19 cellular contexts compared by ENCODE assay signal in genomic region chr17:29102741-29103181, GRCh38. TPM values are rescaled to one million over a fixed set of nuclear protein-coding genes. Genes with fewer than 3 reads are reported as not detected.
DNase-seq lines count a peak whose midpoint lies in the region; ATAC-seq, FAIRE-seq and TF ChIP-seq lines count a peak whose summit lies in the region.
"Had no signal": no experiment of that assay in that cellular context is flagged by ENCODE, and none has a peak within 500 bp of the region (broad histone marks: within the 10 kb centered on the region; RNA-seq: fewer than 3 reads in every experiment).

No MANE protein-coding gene starts in this region.

- H3K79me2 ChIP-seq in keratinocyte (ENCODE audit: control insufficient read depth, insufficient read depth, low read length), result no peaks in the 10 kb centered on the region

- H4K20me1 ChIP-seq in keratinocyte (ENCODE audit: control insufficient read depth, extremely low read depth, insufficient read depth, low read length), result no peaks in the 10 kb centered on the region

- no peaks in the 10 kb centered on the region for H3K9me3 Mint-ChIP-seq in activated T-helper 17 cell treated with anti-CD3 and anti-CD28 coated beads, Interleukin-2, amount 50 U/mL, for 72 hours
- H3K9me3 Mint-ChIP-seq in stimulated activated effector memory CD8-positive, alpha-beta T cell treated with anti-CD3 and anti-CD28 coated beads, Interleukin-12 subunit alpha, Interleukin-12 subunit beta, amount 100 ng/mL, for 72 hours, result no peaks in the 10 kb centered on the region
- no peaks in the 10 kb centered on the region for H3K9me3 Mint-ChIP-seq in immature natural killer cell
- H3K9me3 Mint-ChIP-seq: activated naive CD8-positive, alpha-beta T cell treated with anti-CD3 and anti-CD28 coated beads, Interleukin-2, amount 50 U/mL, for 24 hours; activated T-cell treated with anti-CD3 and anti-CD28 coated beads, Interleukin-2, amount 50 U/mL, for 4 hours; stimulated activated naive B cell treated with anti-CD40 and anti-IgM and Interleukin-4, amounts not matched to agents 10 μg/mL and 1 μg/mL and 100 μg/mL, for 72 hours had no signal

- no peaks in the 10 kb centered on the region for H3K27me3 ChIP-seq in right atrium auricular region
- H3K27me3 ChIP-seq in keratinocyte (ENCODE audit: control insufficient read depth, extremely low read depth, insufficient read depth, low read length), result no peaks in the 10 kb centered on the region
- H3K27me3 ChIP-seq: transverse colon had no signal

- ATAC-seq in Right ventricle myocardium inferior, result peak; percentile 18
- no peak for ATAC-seq in activated T-helper 17 cell treated with anti-CD3 and anti-CD28 coated beads, Interleukin-2, amount 50 U/mL, for 72 hours (replicated peaks)
- ATAC-seq in stimulated activated effector memory CD8-positive, alpha-beta T cell treated with anti-CD3 and anti-CD28 coated beads, Interleukin-12 subunit alpha, Interleukin-12 subunit beta, amount 100 ng/mL, for 72 hours, result no peak
- no peak for ATAC-seq in GM21786 (IDR thresholded peaks at IDR 0.05; ENCODE audit: unreplicated experiment)
- ATAC-seq: activated naive CD8-positive, alpha-beta T cell treated with anti-CD3 and anti-CD28 coated beads, Interleukin-2, amount 50 U/mL, for 24 hours; activated T-cell treated with anti-CD3 and anti-CD28 coated beads, Interleukin-2, amount 50 U/mL, for 4 hours; stimulated activated naive B cell treated with anti-CD40 and anti-IgM and Interleukin-4, amounts not matched to agents 10 μg/mL and 1 μg/mL and 100 μg/mL, for 72 hours had no signal

- H3K27ac Mint-ChIP-seq in activated T-helper 17 cell treated with anti-CD3 and anti-CD28 coated beads, Interleukin-2, amount 50 U/mL, for 72 hours, result peak overlapping the region; percentile 90
- H3K27ac Mint-ChIP-seq in stimulated activated effector memory CD8-positive, alpha-beta T cell treated with anti-CD3 and anti-CD28 coated beads, Interleukin-12 subunit alpha, Interleukin-12 subunit beta, amount 100 ng/mL, for 72 hours, result peak overlapping the region; percentile 83
- H3K27ac Mint-ChIP-seq in immature natural killer cell, result peak overlapping the region in 3 of 6 donors; percentile 2 to 79 (median 54)
- H3K27ac Mint-ChIP-seq: activated naive CD8-positive, alpha-beta T cell treated with anti-CD3 and anti-CD28 coated beads, Interleukin-2, amount 50 U/mL, for 24 hours had no signal

- no peak overlapping the region for H3K4me3 Mint-ChIP-seq in activated T-helper 17 cell treated with anti-CD3 and anti-CD28 coated beads, Interleukin-2, amount 50 U/mL, for 72 hours
- no peak overlapping the region for H3K4me3 Mint-ChIP-seq in stimulated activated effector memory CD8-positive, alpha-beta T cell treated with anti-CD3 and anti-CD28 coated beads, Interleukin-12 subunit alpha, Interleukin-12 subunit beta, amount 100 ng/mL, for 72 hours
- no peak overlapping the region for H3K4me3 Mint-ChIP-seq in immature natural killer cell
- H3K4me3 Mint-ChIP-seq: activated naive CD8-positive, alpha-beta T cell treated with anti-CD3 and anti-CD28 coated beads, Interleukin-2, amount 50 U/mL, for 24 hours; activated T-cell treated with anti-CD3 and anti-CD28 coated beads, Interleukin-2, amount 50 U/mL, for 4 hours; CD4-positive, alpha-beta memory T cell; stimulated activated naive B cell treated with anti-CD40 and anti-IgM and Interleukin-4, amounts not matched to agents 10 μg/mL and 1 μg/mL and 100 μg/mL, for 72 hours had no signal

- H3K9me1 ChIP-seq in keratinocyte (ENCODE audit: control insufficient read depth, extremely low read depth, insufficient read depth, low read length), result no peaks in the 10 kb centered on the region

- no peak for TF ChIP-seq CTCF in right atrium auricular region (IDR thresholded peaks at IDR 0.05)
- no peak for TF ChIP-seq CTCF in keratinocyte (optimal IDR thresholded peaks at IDR 0.05 in 1 of 3, IDR thresholded peaks at IDR 0.05 in 1 of 3, conservative IDR thresholded peaks at IDR 0.05 in 1 of 3; ENCODE audit: extremely low read depth in 1 of 3, insufficient read depth in 2 of 3, low read length in 3 of 3)

- FAIRE-seq in keratinocyte (lab: Jason Lieb, UNC), result peak; percentile 64

- intact Hi-C loops in Right ventricle myocardium inferior (cut with DNase I), result loop anchor here (2.0 kb wide), 1 partner anchor 30 kb away; no protein-coding TSS in a partner anchor

- no peak overlapping the region for H2AFZ ChIP-seq in keratinocyte (ENCODE audit: control insufficient read depth, low read length)

- H3K9me3 ChIP-seq in right atrium auricular region (no peaks in the 10 kb centered on the region), keratinocyte (ENCODE audit: control insufficient read depth, low read depth, low read length) (no peaks in the 10 kb centered on the region)
- H3K9me3 ChIP-seq: transverse colon had no signal

- DNase-seq in Right ventricle myocardium inferior (ENCODE audit: missing footprints) (no peak), right atrium auricular region (ENCODE audit: low spot score) (no peak), keratinocyte (ENCODE audit: low read depth, low spot score) (no peak), retina (no peak), immature natural killer cell (no peak)
- DNase-seq in stimulated activated effector memory CD8-positive, alpha-beta T cell treated with anti-CD3 and anti-CD28 coated beads, Interleukin-12 subunit alpha, Interleukin-12 subunit beta, amount 100 ng/mL, for 72 hours (ENCODE audit: low spot score in 2 of 2), result no peak
- DNase-seq: activated CD4-positive, alpha-beta T cell treated with anti-CD3 and anti-CD28 coated beads, Interleukin-2, amount 50 U/mL, for 4 hours; activated naive CD8-positive, alpha-beta T cell treated with anti-CD3 and anti-CD28 coated beads, Interleukin-2, amount 50 U/mL, for 24 hours; activated T-cell treated with anti-CD3 and anti-CD28 coated beads, Interleukin-2, amount 50 U/mL, for 4 hours; CD4-positive, alpha-beta memory T cell; cerebellar nuclear complex; KBM-7; NCI-H1417; nucleus accumbens; SHP77; stimulated activated naive B cell treated with anti-CD40 and anti-IgM and Interleukin-4, amounts not matched to agents 10 μg/mL and 1 μg/mL and 100 μg/mL, for 72 hours; transverse colon had no signal

- H3K4me3 ChIP-seq in right atrium auricular region, result no peak overlapping the region
- H3K4me3 ChIP-seq in keratinocyte (ENCODE audit: control insufficient read depth in 2 of 3, extremely low read depth in 1 of 3, insufficient read depth in 2 of 3, low read depth in 1 of 3, low read length in 3 of 3), result no peak overlapping the region
- H3K4me3 ChIP-seq: transverse colon had no signal

- dilution Hi-C loops in keratinocyte (cut with MboI; ENCODE audit: extremely low pct_ligation_motif_present, low sequenced_read_pairs), result no loop called here

- H3K27me3 Mint-ChIP-seq in activated T-helper 17 cell treated with anti-CD3 and anti-CD28 coated beads, Interleukin-2, amount 50 U/mL, for 72 hours, result no peaks in the 10 kb centered on the region
- H3K27me3 Mint-ChIP-seq in immature natural killer cell (ENCODE audit: low read depth in 3 of 3), result peaks cover 0 to 4% (median 0%) of the 10 kb centered on the region in 3 donors
- H3K27me3 Mint-ChIP-seq: activated naive CD8-positive, alpha-beta T cell treated with anti-CD3 and anti-CD28 coated beads, Interleukin-2, amount 50 U/mL, for 24 hours; CD4-positive, alpha-beta memory T cell; stimulated activated naive B cell treated with anti-CD40 and anti-IgM and Interleukin-4, amounts not matched to agents 10 μg/mL and 1 μg/mL and 100 μg/mL, for 72 hours had no signal

- H3K4me2 ChIP-seq in keratinocyte (ENCODE audit: control insufficient read depth, extremely low read depth, insufficient read depth, low read depth, low read length), result peak overlapping the region; percentile 0

- peaks cover 15% of the 10 kb centered on the region for H3K4me1 Mint-ChIP-seq in activated T-helper 17 cell treated with anti-CD3 and anti-CD28 coated beads, Interleukin-2, amount 50 U/mL, for 72 hours
- peaks cover 19% of the 10 kb centered on the region for H3K4me1 Mint-ChIP-seq in stimulated activated effector memory CD8-positive, alpha-beta T cell treated with anti-CD3 and anti-CD28 coated beads, Interleukin-12 subunit alpha, Interleukin-12 subunit beta, amount 100 ng/mL, for 72 hours
- H3K4me1 Mint-ChIP-seq in immature natural killer cell, result no peaks in the 10 kb centered on the region

- peak overlapping the region; percentile 0 for H3K9ac ChIP-seq in keratinocyte (ENCODE audit: control insufficient read depth, extremely low read depth, insufficient read depth, low read length)

- H3K27ac ChIP-seq in right atrium auricular region, result no peak overlapping the region
- H3K27ac ChIP-seq in keratinocyte (ENCODE audit: control insufficient read depth, insufficient read depth, low read length), result peak overlapping the region; percentile 33
- H3K27ac ChIP-seq: transverse colon had no signal

- H3K36me3 Mint-ChIP-seq in activated T-helper 17 cell treated with anti-CD3 and anti-CD28 coated beads, Interleukin-2, amount 50 U/mL, for 72 hours (ENCODE audit: low read depth), result peaks cover 87% of the 10 kb centered on the region
- H3K36me3 Mint-ChIP-seq in stimulated activated effector memory CD8-positive, alpha-beta T cell treated with anti-CD3 and anti-CD28 coated beads, Interleukin-12 subunit alpha, Interleukin-12 subunit beta, amount 100 ng/mL, for 72 hours, result peaks cover 72% of the 10 kb centered on the region
- peaks cover 23 to 24% (median 24%) of the 10 kb centered on the region in 3 donors for H3K36me3 Mint-ChIP-seq in immature natural killer cell

- H3K4me1 ChIP-seq in right atrium auricular region (no peaks in the 10 kb centered on the region), keratinocyte (ENCODE audit: control insufficient read depth, extremely low read depth, insufficient read depth, low read length) (peaks cover 14% of the 10 kb centered on the region)
- H3K4me1 ChIP-seq: transverse colon had no signal

- H3K36me3 ChIP-seq in right atrium auricular region (peaks cover 97% of the 10 kb centered on the region), keratinocyte (ENCODE audit: control insufficient read depth in 2 of 2, extremely low read depth in 1 of 2, insufficient read depth in 2 of 2, low read length in 2 of 2) (peaks cover 46 to 47% of the 10 kb centered on the region in 2 experiments)

RNA-seq across cellular contexts. Expression of gene PIPOX, which starts 59.8 kb away (rescaled TPM):
- 1.1 TPM for total RNA-seq in Right ventricle myocardium inferior
- total RNA-seq in right atrium auricular region, result under 1 TPM; 0.37 to 0.79 TPM
- 1 to 10 TPM; 2.0 to 5.6 TPM for total RNA-seq in activated T-helper 17 cell treated with anti-CD3 and anti-CD28 coated beads, Interleukin-2, amount 50 U/mL, for 72 hours
- polyA plus RNA-seq in keratinocyte, result 0.03 to 0.15 TPM in 2 of 3 replicates, not detected in the other
- not detected for polyA plus RNA-seq in keratinocyte (2011; ENCODE audit: low read depth)
- not detected in 2 replicates for polyA plus RNA-seq in keratinocyte (2011; cell fraction: cytosol; rRNA removed)
- polyA plus RNA-seq in keratinocyte (2011; cell fraction: nucleus; rRNA removed), result 0.28 and 0.60 TPM in 2 replicates
- 0.35 TPM in 1 of 2 replicates, not detected in the other for polyA plus RNA-seq in keratinocyte (2012; ENCODE audit: low replicate concordance)
- 0.49 to 1.4 TPM in 2 of 3 replicates, not detected in the other for polyA minus RNA-seq in keratinocyte
- not detected for polyA minus RNA-seq in keratinocyte (2011; cell fraction: cytosol; rRNA and poly(A)+ RNA removed)
- 0.95 and 2.3 TPM in 2 replicates for polyA minus RNA-seq in keratinocyte (2011; cell fraction: nucleus; rRNA and poly(A)+ RNA removed)
- polyA plus RNA-seq in immature natural killer cell, result 1 to 10 TPM; 1.6 to 2.7 (median 2.0) TPM
